In genomic region chr14:24015745-24016144, GRCh38 we compare ENCODE assay signal across 7 cellular contexts. TPM values are rescaled to one million over a fixed set of nuclear protein-coding genes. Genes with fewer than 3 reads are reported as not detected.
"Had no signal": no experiment of that assay in that cellular context is flagged by ENCODE, and none has a peak within 500 bp of the region (broad histone marks: within the 10 kb centered on the region; RNA-seq: fewer than 3 reads in every experiment).

No MANE protein-coding gene starts in this region.

RNA-seq across cellular contexts. Expression of gene CARMIL3, which starts 36.1 kb away (rescaled TPM):
- total RNA-seq: GM23248, HFFc6 had no signal
- polyA plus RNA-seq: GM23248 had no signal

RNA-seq across cellular contexts. Expression of gene CPNE6, which starts 55.6 kb away (rescaled TPM):
- total RNA-seq: GM23248, GM23338, H1, H4, H7, H9, HFFc6 had no signal
- polyA plus RNA-seq: GM23248 had no signal
